ENCODE assay signal across 8 cellular contexts in genomic region chr6:42030585-42031506, GRCh38. TPM values are rescaled to one million over a fixed set of nuclear protein-coding genes. Genes with fewer than 3 reads are reported as not detected.
DNase-seq lines count a peak whose midpoint lies in the region; ATAC-seq and TF ChIP-seq lines count a peak whose summit lies in the region.

No MANE protein-coding gene starts in this region.

- H3K4me3 Mint-ChIP-seq in effector memory CD8-positive, alpha-beta T cell, result peak overlapping the region; percentile 64 to 72

- H3K9me3 ChIP-seq in DND-41 (ENCODE audit: insufficient read depth, low read length, severe bottlenecking), result no peaks in the 10 kb centered on the region
- no peaks in the 10 kb centered on the region for H3K9me3 ChIP-seq in SU-DHL-6 (ENCODE audit: insufficient read depth, low read length)
- H3K9me3 ChIP-seq in suprapubic skin, result no peaks in the 10 kb centered on the region

- TF ChIP-seq POLR2A in suprapubic skin (IDR thresholded peaks at IDR 0.05), result no peak

- intact Hi-C loops in posterior vena cava (cut with DNase I), result no loop called here

- DNase-seq in DND-41 (peak; percentile 52), posterior vena cava (ENCODE audit: low spot score) (peak; percentile 54), suprapubic skin (ENCODE audit: low spot score in 2 of 2) (no peak), NCI-H2171 (lab: John Stamatoyannopoulos, UW) (no peak), omental fat pad (ENCODE audit: low spot score) (no peak)
- no peak for DNase-seq in effector memory CD8-positive, alpha-beta T cell

- H4K20me1 ChIP-seq in DND-41 (ENCODE audit: insufficient read depth, low read length) (no peaks in the 10 kb centered on the region), SU-DHL-6 (ENCODE audit: low read depth, low read length) (no peaks in the 10 kb centered on the region)

- H3K4me1 ChIP-seq in DND-41 (ENCODE audit: insufficient read depth, low read length) (peaks cover 57% of the 10 kb centered on the region), suprapubic skin (peaks cover 9% of the 10 kb centered on the region)

- no peak overlapping the region for H3K4me3 ChIP-seq in DND-41 (ENCODE audit: low read depth in 1 of 2, low read length in 2 of 2)
- H3K4me3 ChIP-seq in SU-DHL-6 (ENCODE audit: insufficient read depth, low read length, poor library complexity, severe bottlenecking), result no peak overlapping the region
- H3K4me3 ChIP-seq in suprapubic skin, result no peak overlapping the region

- H3K27me3 ChIP-seq in DND-41 (ENCODE audit: insufficient read depth, low read length, poor library complexity) (no peaks in the 10 kb centered on the region), SU-DHL-6 (ENCODE audit: low read length) (no peaks in the 10 kb centered on the region), suprapubic skin (no peaks in the 10 kb centered on the region)

- no peak for TF ChIP-seq EP300 in suprapubic skin (IDR thresholded peaks at IDR 0.05)

- no peaks in the 10 kb centered on the region for H3K9me2 ChIP-seq in SU-DHL-6 (replicated peaks; ENCODE audit: insufficient read depth, low read length)

- TF ChIP-seq CTCF in DND-41 (IDR thresholded peaks at IDR 0.05; ENCODE audit: borderline replicate concordance, extremely low read depth, low read length, poor library complexity, severe bottlenecking) (no peak), SU-DHL-6 (IDR thresholded peaks at IDR 0.05; ENCODE audit: insufficient read depth, low read length, poor library complexity, severe bottlenecking) (no peak), suprapubic skin (IDR thresholded peaks at IDR 0.05) (no peak), omental fat pad (IDR thresholded peaks at IDR 0.05) (no peak)

- peak overlapping the region; percentile 93 for H3K27ac ChIP-seq in DND-41 (ENCODE audit: low read length)
- H3K27ac ChIP-seq in SU-DHL-6 (ENCODE audit: low read depth, low read length), result peak overlapping the region; percentile 90
- no peak overlapping the region for H3K27ac ChIP-seq in suprapubic skin

- H3K9ac ChIP-seq in DND-41 (ENCODE audit: low read depth, low read length), result peak overlapping the region; percentile 44
- H3K9ac ChIP-seq in SU-DHL-6 (ENCODE audit: low read length), result peak overlapping the region; percentile 52

- peak overlapping the region; percentile 87 to 92 for H3K27ac Mint-ChIP-seq in effector memory CD8-positive, alpha-beta T cell

- no peaks in the 10 kb centered on the region for H3K27me3 Mint-ChIP-seq in effector memory CD8-positive, alpha-beta T cell

- H3K9me3 Mint-ChIP-seq in effector memory CD8-positive, alpha-beta T cell, result no peaks in the 10 kb centered on the region

- H3K79me2 ChIP-seq in DND-41 (ENCODE audit: insufficient read depth, low read length), result peaks cover 85% of the 10 kb centered on the region
- no peaks in the 10 kb centered on the region for H3K79me2 ChIP-seq in SU-DHL-6 (ENCODE audit: insufficient read depth, low read length)

- WGBS in suprapubic skin, result 70% methylated on average over 14 of the region's 14 CpGs

- ATAC-seq in DND-41 (ENCODE audit: insufficient read depth, low read depth) (peak; percentile 66), HG02938 (IDR thresholded peaks at IDR 0.05; ENCODE audit: unreplicated experiment) (no peak), omental fat pad (ENCODE audit: low FRiP score) (no peak)
- ATAC-seq in effector memory CD8-positive, alpha-beta T cell (replicated peaks), result peak; percentile 55

- peaks cover 63% of the 10 kb centered on the region for H3K36me3 Mint-ChIP-seq in effector memory CD8-positive, alpha-beta T cell (ENCODE audit: insufficient read depth)

- H2AFZ ChIP-seq in DND-41 (ENCODE audit: low read depth, low read length) (no peak overlapping the region), SU-DHL-6 (ENCODE audit: low read depth, low read length, severe bottlenecking) (peak overlapping the region; percentile 5)

- H3K36me3 ChIP-seq in DND-41 (ENCODE audit: insufficient read depth, low read length) (peaks cover 36% of the 10 kb centered on the region), SU-DHL-6 (ENCODE audit: low read length) (no peaks in the 10 kb centered on the region), suprapubic skin (peaks cover 6% of the 10 kb centered on the region)

- peaks cover 59% of the 10 kb centered on the region for H3F3A ChIP-seq in SU-DHL-6 (ENCODE audit: insufficient read depth)

- H3K4me1 Mint-ChIP-seq in effector memory CD8-positive, alpha-beta T cell (ENCODE audit: low read depth in 2 of 2), result peaks cover 67 to 76% of the 10 kb centered on the region in 2 donors

- H3K4me2 ChIP-seq in DND-41 (ENCODE audit: insufficient read depth, low read length), result no peak overlapping the region
- H3K4me2 ChIP-seq in SU-DHL-6 (ENCODE audit: low read depth, low read length, poor library complexity, severe bottlenecking), result peak overlapping the region; percentile 54

RNA-seq across cellular contexts. Expression of gene TAF8, which starts 19.5 kb away (rescaled TPM):
- 10 to 100 TPM; 16.6 to 18.6 TPM for total RNA-seq in posterior vena cava
- 10 to 100 TPM; 19.2 to 28.5 (median 26.4) TPM for total RNA-seq in suprapubic skin
- 10 to 100 TPM; 24.3 to 41.4 (median 26.1) TPM for total RNA-seq in omental fat pad

Comparison
In these comparisons a context has a peak if more than half of its experiments do, and no peak if none do; other contexts are left out.
1. ATAC-seq: peak in DND-41 (single experiment) and effector memory CD8-positive, alpha-beta T cell (single experiment); none in HG02938 (single experiment) and omental fat pad (single experiment).
2. DNase-seq: peak in DND-41 (single experiment) and posterior vena cava (single experiment); none in effector memory CD8-positive, alpha-beta T cell (0 of 3), suprapubic skin (0 of 2), NCI-H2171 (single experiment) and omental fat pad (single experiment).